8 cellular contexts compared by ENCODE assay signal in the genomic region with DNA sequence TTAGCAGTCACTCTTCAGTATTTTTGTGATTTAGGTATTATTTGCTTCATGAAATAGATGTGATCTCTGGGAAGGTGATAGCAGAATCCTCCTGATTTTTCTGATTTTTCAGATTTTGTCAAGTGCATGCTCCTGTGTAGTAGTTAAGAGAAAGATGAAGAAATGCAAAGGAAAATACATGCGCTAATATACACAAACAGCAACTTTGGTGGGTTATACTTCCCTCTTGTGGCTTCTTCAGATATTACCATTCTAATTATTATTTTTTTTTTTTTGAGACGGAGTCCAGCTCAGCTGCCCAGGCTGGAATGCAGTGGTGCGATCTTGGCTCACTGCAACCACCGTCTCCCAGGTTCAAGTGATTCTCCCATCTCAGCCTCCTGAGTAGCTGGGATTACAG. TPM values are rescaled to one million over a fixed set of nuclear protein-coding genes. Genes with fewer than 3 reads are reported as not detected.
A peak's percentile ranks its signal among the peaks of the same experiment; 100 is the strongest.
DNase-seq lines count a peak whose midpoint lies in the region; ATAC-seq and TF ChIP-seq lines count a peak whose summit lies in the region.

No MANE protein-coding gene starts in this region.

- H3K4me3 ChIP-seq in Caco-2 (ENCODE audit: low read depth, low read length) = no peak overlapping the region
- H3K4me3 ChIP-seq in NB4 (ENCODE audit: low read depth, low read length) = no peak overlapping the region
- H3K4me3 ChIP-seq in colonic mucosa = no peak overlapping the region

- POLR2A ChIA-PET in Caco-2 (lab: Charles Lee) = interaction anchor here (0.6 kb wide), 2 partner anchors 110 to 150 kb away, joined by 3 to 4 read pairs; no protein-coding TSS in a partner anchor

- H3K27me3 ChIP-seq in Caco-2 (replicated peaks; ENCODE audit: control insufficient read depth, insufficient read depth, low read length) (no peaks in the 10 kb centered on the region), colonic mucosa (no peaks in the 10 kb centered on the region)

- intact Hi-C loops in Caco-2 (cut with micrococcal nuclease; ENCODE audit: unreplicated experiment) = loop anchor here (1.0 to 2.0 kb wide), 3 partner anchors 30 to 152 kb away; no protein-coding TSS in a partner anchor
- intact Hi-C loops in colonic mucosa (cut with DNase I) = no loop called here

- H3K4me1 ChIP-seq in Caco-2 = no peaks in the 10 kb centered on the region
- no peaks in the 10 kb centered on the region for H3K4me1 ChIP-seq in colonic mucosa

- H3K9ac ChIP-seq in colonic mucosa (ENCODE audit: low read depth in 2 of 2, low read length in 2 of 2) = no peak overlapping the region

- CTCF ChIA-PET in Caco-2 (lab: Charles Lee) = interaction anchor here (0.6 to 1.2 kb wide), 5 partner anchors 10 to 265 kb away, joined by 3 to 9 read pairs (median 5); no protein-coding TSS in a partner anchor

- TF ChIP-seq POLR2A in NB4 (IDR thresholded peaks at IDR 0.05; ENCODE audit: extremely low read depth, insufficient read length) = no peak

- H3K4me1 Mint-ChIP-seq in Caco-2 (ENCODE audit: low read depth, unreplicated experiment) = no peaks in the 10 kb centered on the region
- H3K4me1 Mint-ChIP-seq in natural killer cell treated with Interleukin-12 subunit alpha and Interleukin-12 subunit beta and Interleukin-15 and Interleukin-18, amount 100 ng/mL, for 72 hours (ENCODE audit: low read depth in 2 of 2) = peaks cover 39 to 44% of the 10 kb centered on the region in 2 donors

- H3K27ac ChIP-seq in colonic mucosa = no peak overlapping the region

- peak in 1 of 2 experiments; percentile 35 for DNase-seq in Caco-2
- peak; percentile 54 for DNase-seq in NB4 (ENCODE audit: low read depth)
- no peak for DNase-seq in colonic mucosa
- no peak for DNase-seq in natural killer cell treated with Interleukin-12 subunit alpha and Interleukin-12 subunit beta and Interleukin-15 and Interleukin-18, amount 100 ng/mL, for 72 hours (ENCODE audit: low spot score)

- TF ChIP-seq CTCF in Caco-2 (IDR thresholded peaks at IDR 0.05; ENCODE audit: insufficient read depth in 1 of 2, low read depth in 1 of 2, low read length in 1 of 2, severe bottlenecking in 1 of 2, unreplicated experiment in 1 of 2) (peak; percentile 43 to 49), NB4 (IDR thresholded peaks at IDR 0.05; ENCODE audit: low read depth, low read length) (no peak), colonic mucosa (IDR thresholded peaks at IDR 0.05) (peak; percentile 35)

- H3K36me3 ChIP-seq in Caco-2 (ENCODE audit: control insufficient read depth, insufficient read depth, low read length) (0 out of 2 replicates have a peak, but pooled peaks cover 2% of the 10 kb centered on the region), colonic mucosa (peaks cover 6% of the 10 kb centered on the region)

- H3K9me3 ChIP-seq in Caco-2 (no peaks in the 10 kb centered on the region), colonic mucosa (no peaks in the 10 kb centered on the region)

- no peaks in the 10 kb centered on the region for H3K27me3 Mint-ChIP-seq in Caco-2 (ENCODE audit: insufficient read depth, unreplicated experiment)
- H3K27me3 Mint-ChIP-seq in natural killer cell treated with Interleukin-12 subunit alpha and Interleukin-12 subunit beta and Interleukin-15 and Interleukin-18, amount 100 ng/mL, for 72 hours = no peaks in the 10 kb centered on the region

- BruUV-seq in Caco-2 (replicated peaks; lab: Mats Ljungman, UMichigan) = no TSS peak

- ATAC-seq in GM19023 (IDR thresholded peaks at IDR 0.05; ENCODE audit: unreplicated experiment) (peak; percentile 37), HG03571 (IDR thresholded peaks at IDR 0.05; ENCODE audit: unreplicated experiment) (no peak), HG03457 (IDR thresholded peaks at IDR 0.05; ENCODE audit: unreplicated experiment) (no peak), HG03280 (IDR thresholded peaks at IDR 0.05; ENCODE audit: unreplicated experiment) (no peak)
- ATAC-seq in natural killer cell treated with Interleukin-12 subunit alpha and Interleukin-12 subunit beta and Interleukin-15 and Interleukin-18, amount 100 ng/mL, for 72 hours = no peak

- H3K27ac Mint-ChIP-seq in Caco-2 (ENCODE audit: unreplicated experiment) = no peak overlapping the region
- H3K27ac Mint-ChIP-seq in natural killer cell treated with Interleukin-12 subunit alpha and Interleukin-12 subunit beta and Interleukin-15 and Interleukin-18, amount 100 ng/mL, for 72 hours = peak overlapping the region; percentile 94 to 98

- no peaks in the 10 kb centered on the region for H3K9me3 Mint-ChIP-seq in Caco-2 (ENCODE audit: unreplicated experiment)
- H3K9me3 Mint-ChIP-seq in natural killer cell treated with Interleukin-12 subunit alpha and Interleukin-12 subunit beta and Interleukin-15 and Interleukin-18, amount 100 ng/mL, for 72 hours = no peaks in the 10 kb centered on the region

- peaks cover 81% of the 10 kb centered on the region for H3K36me3 Mint-ChIP-seq in Caco-2 (ENCODE audit: insufficient read depth, unreplicated experiment)
- H3K36me3 Mint-ChIP-seq in natural killer cell treated with Interleukin-12 subunit alpha and Interleukin-12 subunit beta and Interleukin-15 and Interleukin-18, amount 100 ng/mL, for 72 hours = peaks cover 17% of the 10 kb centered on the region

- no peak overlapping the region for H3K4me3 Mint-ChIP-seq in Caco-2 (ENCODE audit: unreplicated experiment)
- peak overlapping the region; percentile 34 for H3K4me3 Mint-ChIP-seq in natural killer cell treated with Interleukin-12 subunit alpha and Interleukin-12 subunit beta and Interleukin-15 and Interleukin-18, amount 100 ng/mL, for 72 hours

RNA-seq across cellular contexts. Expression of a gene that starts 31.7 kb away (rescaled TPM):
- 143 and 152 TPM in 2 replicates for total RNA-seq in Caco-2 (2022)
- 100 to 1,000 TPM in 1 of 2 donors, 10 to 100 TPM in 1; 58.0 to 216 TPM for total RNA-seq in colonic mucosa
- 100 to 1,000 TPM; 184 to 270 TPM for total RNA-seq in natural killer cell treated with Interleukin-12 subunit alpha and Interleukin-12 subunit beta and Interleukin-15 and Interleukin-18, amount 100 ng/mL, for 72 hours
